In genomic region chr15:76117181-76117580, GRCh38 we compare ENCODE assay signal across 33 cellular contexts. TPM values are rescaled to one million over a fixed set of nuclear protein-coding genes. Genes with fewer than 3 reads are reported as not detected.
"Had no signal": no experiment of that assay in that cellular context is flagged by ENCODE, and none has a peak within 500 bp of the region (broad histone marks: within the 10 kb centered on the region; RNA-seq: fewer than 3 reads in every experiment).

No MANE protein-coding gene starts in this region.

- H3K4me1 ChIP-seq: adrenal gland, ascending aorta, breast epithelium had no signal

- H3K27me3 ChIP-seq: adrenal gland, ascending aorta, body of pancreas, brain microvascular endothelial cell, breast epithelium had no signal

- H3K4me3 ChIP-seq: adrenal gland, ascending aorta, body of pancreas, breast epithelium, cardiac muscle cell had no signal

- H3K36me3 ChIP-seq: adrenal gland, ascending aorta, brain microvascular endothelial cell, breast epithelium, cardiac muscle cell had no signal

- H3K9me3 ChIP-seq: adrenal gland, ascending aorta, body of pancreas, breast epithelium had no signal

- DNase-seq: activated effector memory CD4-positive, alpha-beta T cell treated with anti-CD3 and anti-CD28 coated beads, Interleukin-2, amount 50 U/mL, for 16 hours; activated effector memory CD4-positive, alpha-beta T cell treated with Interleukin-2 at 50 U/mL for 16 hours; activated gamma-delta T cell; activated gamma-delta T cell treated with Interleukin-2 at 50 U/mL for 16 hours; activated naive CD4-positive, alpha-beta T cell; activated naive CD4-positive, alpha-beta T cell treated with anti-CD3 and anti-CD28 coated beads for 36 hours; activated naive CD4-positive, alpha-beta T cell treated with anti-CD3 and anti-CD28 coated beads, Interleukin-2, amount 10 ng/mL, durations not matched to agents 7 days and 5 days; activated naive CD4-positive, alpha-beta T cell treated with anti-CD3 and anti-CD28 coated beads, Interleukin-2, amount 50 U/mL, for 16 hours; activated naive CD4-positive, alpha-beta T cell treated with Interleukin-2 at 50 U/mL for 16 hours; activated naive CD8-positive, alpha-beta T cell treated with anti-CD3 and anti-CD28 coated beads for 36 hours; activated naive CD8-positive, alpha-beta T cell treated with anti-CD3 and anti-CD28 coated beads, Interleukin-2, amount 10 ng/mL, durations not matched to agents 7 days and 5 days; activated naive CD8-positive, alpha-beta T cell treated with anti-CD3 and anti-CD28 coated beads, Interleukin-2, amount 50 U/mL, for 24 hours; activated T-cell treated with anti-CD3 and anti-CD28 coated beads, Interleukin-2, amount 50 U/mL, for 1 hour; activated T-cell treated with anti-CD3 and anti-CD28 coated beads, Interleukin-2, amount 50 U/mL, for 24 hours; activated T-cell treated with anti-CD3 and anti-CD28 coated beads, Interleukin-2, amount 50 U/mL, for 4 hours; activated T-cell treated with anti-CD3 and anti-CD28 coated beads, Interleukin-2, amount 50 U/mL, for 48 hours; activated T-cell treated with anti-CD3 and anti-CD28 coated beads, Interleukin-2, amount 50 U/mL, for 72 hours; adrenal gland; amniotic stem cell; amygdala; anterior cingulate cortex; aorta; body of pancreas; brain microvascular endothelial cell; caudate nucleus; central memory CD4-positive, alpha-beta T cell; cerebellar nuclear complex had no signal

- H3K27ac ChIP-seq: adrenal gland, ascending aorta, brain microvascular endothelial cell, breast epithelium, cardiac muscle cell had no signal

RNA-seq across cellular contexts. Expression of gene TMEM266, which starts 57.4 kb away (rescaled TPM):
- total RNA-seq: activated naive CD4-positive, alpha-beta T cell treated with anti-CD3 and anti-CD28 coated beads for 36 hours; activated naive CD4-positive, alpha-beta T cell treated with anti-CD3 and anti-CD28 coated beads, Interleukin-2, amount 50 U/mL, for 72 hours; activated naive CD8-positive, alpha-beta T cell treated with anti-CD3 and anti-CD28 coated beads, Interleukin-2, amount 10 ng/mL, durations not matched to agents 7 days and 5 days; activated T-cell treated with anti-CD3 and anti-CD28 coated beads, Interleukin-2, amount 50 U/mL, for 72 hours; activated T-helper 2 cell treated with anti-CD3 and anti-CD28 coated beads, Interferon-gamma antibody, Interleukin-2, Interleukin-4, amounts not matched to agents 10 μg/mL and 5 μg/mL and 100 μg/mL, durations not matched to agents 14 hours and 24 hours and 36 hours; ascending aorta; cardiac septum had no signal
- polyA plus RNA-seq: aorta had no signal
